Comparison of ENCODE assay signal across 7 cellular contexts in genomic region chr11:57476223-57476882, GRCh38. TPM values are rescaled to one million over a fixed set of nuclear protein-coding genes. Genes with fewer than 3 reads are reported as not detected.
DNase-seq lines count a peak whose midpoint lies in the region; ATAC-seq and TF ChIP-seq lines count a peak whose summit lies in the region.
"Had no signal": no experiment of that assay in that cellular context is flagged by ENCODE, and none has a peak within 500 bp of the region (broad histone marks: within the 10 kb centered on the region; RNA-seq: fewer than 3 reads in every experiment).

No MANE protein-coding gene starts in this region.

- peak; percentile 40 for ATAC-seq in GM21723 (IDR thresholded peaks at IDR 0.05; ENCODE audit: unreplicated experiment)

- H3K4me1 ChIP-seq in iPS-18a (ENCODE audit: control insufficient read depth, low read depth, low read length) (peaks cover 9% of the 10 kb centered on the region), tibial artery (peaks cover 0 to 18% (median 14%) of the 10 kb centered on the region in 4 donors)

- no peak overlapping the region for H3K27ac ChIP-seq in iPS-18a (ENCODE audit: low read length)
- no peak overlapping the region for H3K27ac ChIP-seq in tibial artery

- peaks cover 54% of the 10 kb centered on the region for H3K27me3 Mint-ChIP-seq in activated CD4-positive, alpha-beta T cell treated with anti-CD3 and anti-CD28 coated beads, Interleukin-2, amount 10 ng/mL, durations not matched to agents 24 days and 14 days

- H3K4me3 ChIP-seq in iPS-18a (ENCODE audit: low read length): peak overlapping the region; percentile 41
- H3K4me3 ChIP-seq in tibial artery: peak overlapping the region; percentile 44 to 52

- H3K27me3 ChIP-seq in iPS-18a (ENCODE audit: control insufficient read depth, insufficient read depth, low read length): peaks cover 50% of the 10 kb centered on the region
- peaks cover 0 to 66% of the 10 kb centered on the region in 2 donors for H3K27me3 ChIP-seq in tibial artery

- H3K36me3 ChIP-seq in iPS-18a (ENCODE audit: control insufficient read depth, low read depth, low read length) (no peaks in the 10 kb centered on the region), tibial artery (no peaks in the 10 kb centered on the region)

- TF ChIP-seq CTCF in tibial artery (IDR thresholded peaks at IDR 0.05): no peak

- intact Hi-C loops in activated CD4-positive, alpha-beta T cell treated with anti-CD3 and anti-CD28 coated beads, Interleukin-2, amount 10 ng/mL, durations not matched to agents 24 days and 14 days (cut with micrococcal nuclease): no loop called here
- intact Hi-C loops in tibial artery (cut with DNase I; ENCODE audit: low total_unique reads): no loop called here

- peak overlapping the region; percentile 42 for H3K27ac Mint-ChIP-seq in activated CD4-positive, alpha-beta T cell treated with anti-CD3 and anti-CD28 coated beads, Interleukin-2, amount 10 ng/mL, durations not matched to agents 24 days and 14 days

- H3K4me1 Mint-ChIP-seq in activated CD4-positive, alpha-beta T cell treated with anti-CD3 and anti-CD28 coated beads, Interleukin-2, amount 10 ng/mL, durations not matched to agents 24 days and 14 days: peaks cover 19% of the 10 kb centered on the region

- no peaks in the 10 kb centered on the region for H3K36me3 Mint-ChIP-seq in activated CD4-positive, alpha-beta T cell treated with anti-CD3 and anti-CD28 coated beads, Interleukin-2, amount 10 ng/mL, durations not matched to agents 24 days and 14 days (ENCODE audit: low read depth)

- DNase-seq in AG08396 (ENCODE audit: low spot score) (peak; percentile 72), tibial artery (no peak), globus pallidus (ENCODE audit: low spot score) (no peak)
- peak; percentile 67 for DNase-seq in activated CD4-positive, alpha-beta T cell treated with anti-CD3 and anti-CD28 coated beads, Interleukin-2, amount 10 ng/mL, durations not matched to agents 24 days and 14 days

- no peak overlapping the region for H3K9ac ChIP-seq in iPS-18a (ENCODE audit: low read length)

- no peaks in the 10 kb centered on the region for H3K9me3 ChIP-seq in iPS-18a (ENCODE audit: control insufficient read depth, low read depth, low read length)
- no peaks in the 10 kb centered on the region for H3K9me3 ChIP-seq in tibial artery

- H3K4me3 Mint-ChIP-seq in activated CD4-positive, alpha-beta T cell treated with anti-CD3 and anti-CD28 coated beads, Interleukin-2, amount 10 ng/mL, durations not matched to agents 24 days and 14 days: peak overlapping the region; percentile 67

- H3K9me3 Mint-ChIP-seq in activated CD4-positive, alpha-beta T cell treated with anti-CD3 and anti-CD28 coated beads, Interleukin-2, amount 10 ng/mL, durations not matched to agents 24 days and 14 days: no peaks in the 10 kb centered on the region
- H3K9me3 Mint-ChIP-seq: neural crest cell had no signal

RNA-seq across cellular contexts. Expression of gene RTN4RL2, which starts 16.0 kb away (rescaled TPM):
- 0.23 and 0.26 TPM in 2 replicates for total RNA-seq in activated CD4-positive, alpha-beta T cell treated with anti-CD3 and anti-CD28 coated beads, Interleukin-2, amount 10 ng/mL, durations not matched to agents 24 days and 14 days

RNA-seq across cellular contexts. Expression of gene SLC43A1, which starts 39.1 kb away (rescaled TPM):
- 35.3 and 35.8 TPM in 2 replicates for total RNA-seq in activated CD4-positive, alpha-beta T cell treated with anti-CD3 and anti-CD28 coated beads, Interleukin-2, amount 10 ng/mL, durations not matched to agents 24 days and 14 days

RNA-seq across cellular contexts. Expression of gene SLC43A3, which starts 49.4 kb away (rescaled TPM):
- 255 and 261 TPM in 2 replicates for total RNA-seq in activated CD4-positive, alpha-beta T cell treated with anti-CD3 and anti-CD28 coated beads, Interleukin-2, amount 10 ng/mL, durations not matched to agents 24 days and 14 days

RNA-seq across cellular contexts. Expression of gene TIMM10, which starts 54.2 kb away (rescaled TPM):
- 108 and 112 TPM in 2 replicates for total RNA-seq in activated CD4-positive, alpha-beta T cell treated with anti-CD3 and anti-CD28 coated beads, Interleukin-2, amount 10 ng/mL, durations not matched to agents 24 days and 14 days

Comparison
In these comparisons a context has a peak if more than half of its experiments do, and no peak if none do; other contexts are left out.
1. DNase-seq: peak in AG08396 (single experiment) and activated CD4-positive, alpha-beta T cell treated with anti-CD3 and anti-CD28 coated beads, Interleukin-2, amount 10 ng/mL, durations not matched to agents 24 days and 14 days (single experiment); none in tibial artery (0 of 2) and globus pallidus (single experiment).